In genomic region chr12:115408642-115409041, GRCh38 we compare ENCODE assay signal across 36 cellular contexts.
"Had no signal": no experiment of that assay in that cellular context is flagged by ENCODE, and none has a peak within 500 bp of the region (broad histone marks: within the 10 kb centered on the region; RNA-seq: fewer than 3 reads in every experiment).

No MANE protein-coding gene starts in this region.

- H3K36me3 ChIP-seq: MG63 had no signal

- H3K4me3 ChIP-seq: MG63 had no signal

- H3K27me3 ChIP-seq: MG63 had no signal

- DNase-seq: Kasumi-1, MG63, MM.1S, MV-4-11, NCI-H1048, NCI-H1092, NCI-H1092 treated with DMSO at 0.1 percent for 48 hours, NCI-H1105, NCI-H1105 treated with DMSO at 0.1 percent for 48 hours, NCI-H1417, NCI-H1417 treated with DMSO at 0.1 percent for 48 hours, NCI-H1436, NCI-H1436 treated with DMSO at 0.1 percent for 48 hours, NCI-H146, NCI-H1694, NCI-H1694 treated with DMSO at 0.1 percent for 48 hours, NCI-H187, NCI-H187 treated with DMSO at 0.1 percent for 48 hours, NCI-H1930, NCI-H2029, NCI-H2029 treated with DMSO at 0.1 percent for 48 hours, NCI-H2081, NCI-H2081 treated with DMSO at 0.1 percent for 48 hours, NCI-H2107, NCI-H2171, NCI-H2171 treated with DMSO at 0.1 percent for 48 hours, NCI-H2227 treated with DMSO at 0.1 percent for 48 hours, NCI-H226, NCI-H345, NCI-H446, NCI-H446 treated with DMSO at 0.1 percent for 48 hours, NCI-H510A, NCI-H510A treated with DMSO at 0.1 percent for 48 hours, NCI-H524, NCI-H524 treated with DMSO at 0.1 percent for 48 hours, NCI-H526 had no signal
